In genomic region chr17:82153745-82154375, GRCh38 we compare ENCODE assay signal across 1 cellular context.
A peak's percentile ranks its signal among the peaks of the same experiment; 100 is the strongest.
TF ChIP-seq lines count a peak whose summit lies in the region.

No MANE protein-coding gene starts in this region.

TF ChIP-seq in HEK293, 187 proteins besides CTCF, POLR2A, EP300 and RAD21 (continued from another document and continues in another):
- TF ChIP-seq ZNF645 (tag by site-specific recombination; IDR thresholded peaks at IDR 0.05) (no peak), ZBTB7A (tag by site-specific recombination; IDR thresholded peaks at IDR 0.05; ENCODE audit: low read depth) (no peak), ZNF561 (tag by site-specific recombination; IDR thresholded peaks at IDR 0.05; ENCODE audit: borderline replicate concordance) (peak; percentile 25; the same call in 1 of the 2 replicates), TRIM28 (IDR thresholded peaks at IDR 0.05; ENCODE audit: borderline replicate concordance, low read length) (no peak), OVOL3 (tag by site-specific recombination; IDR thresholded peaks at IDR 0.05) (no peak), ZNF23 (tag by site-specific recombination; IDR thresholded peaks at IDR 0.05; ENCODE audit: borderline replicate concordance) (no peak), ZNF114 (tag by site-specific recombination; IDR thresholded peaks at IDR 0.05) (no peak), PATZ1 (tag by site-specific recombination; IDR thresholded peaks at IDR 0.05) (peak; percentile 47), GLI2 (tag by site-specific recombination; IDR thresholded peaks at IDR 0.05; ENCODE audit: borderline replicate concordance, low read depth) (no peak), ZNF121 (tag by site-specific recombination; IDR thresholded peaks at IDR 0.05) (no peak), ZFHX2 (tag by site-specific recombination; conservative IDR thresholded peaks at IDR 0.05) (peak; percentile 49), ZNF843 (tag by site-specific recombination; IDR thresholded peaks at IDR 0.05) (no peak), KLF1 (tag by site-specific recombination; IDR thresholded peaks at IDR 0.05) (no peak), ZNF785 (tag by site-specific recombination; IDR thresholded peaks at IDR 0.05) (no peak), BCL6B (tag by site-specific recombination; IDR thresholded peaks at IDR 0.05) (no peak), TCF7L2 (IDR thresholded peaks at IDR 0.05; ENCODE audit: borderline replicate concordance, low read depth, low read length) (no peak), ZBTB26 (tag by site-specific recombination; optimal IDR thresholded peaks at IDR 0.05) (no peak), ZNF335 (tag by site-specific recombination; conservative IDR thresholded peaks at IDR 0.05) (no peak), ZNF324 (tag by site-specific recombination; IDR thresholded peaks at IDR 0.05) (no peak), ZNF654 (tag by site-specific recombination; IDR thresholded peaks at IDR 0.05; ENCODE audit: low read depth) (peak; percentile 93), ZFP37 (tag by site-specific recombination; IDR thresholded peaks at IDR 0.05) (no peak), ZBTB8A (tag by site-specific recombination; IDR thresholded peaks at IDR 0.05) (peak; percentile 60; the same call in 1 of the 2 replicates), ZNF174 (tag by site-specific recombination; IDR thresholded peaks at IDR 0.05) (no peak), BCL11B (tag by site-specific recombination; IDR thresholded peaks at IDR 0.05; ENCODE audit: low read depth) (no peak), PBX3 (CRISPR knock-in tag; IDR thresholded peaks at IDR 0.05) (peak; percentile 57; the same call in 1 of the 2 replicates), ZNF280C (tag by site-specific recombination; IDR thresholded peaks at IDR 0.05) (no peak), ZNF433 (tag by site-specific recombination; IDR thresholded peaks at IDR 0.05; ENCODE audit: low read depth) (no peak), ZNF549 (tag by site-specific recombination; IDR thresholded peaks at IDR 0.05) (no peak), ZNF488 (tag by site-specific recombination; IDR thresholded peaks at IDR 0.05) (no peak), ZNF529 (tag by site-specific recombination; IDR thresholded peaks at IDR 0.05; ENCODE audit: insufficient replicate concordance) (no peak), ZNF518A (tag by site-specific recombination; conservative IDR thresholded peaks at IDR 0.05; ENCODE audit: low read depth) (no peak), ZNF791 (tag by site-specific recombination; IDR thresholded peaks at IDR 0.05) (no peak), ZNF623 (tag by site-specific recombination; IDR thresholded peaks at IDR 0.05) (no peak), ZSCAN16 (tag by site-specific recombination; IDR thresholded peaks at IDR 0.05) (no peak), ZNF629 (tag by site-specific recombination; IDR thresholded peaks at IDR 0.05) (no peak), SP2 (tag by site-specific recombination; IDR thresholded peaks at IDR 0.05) (no peak), ZFP3 (tag by site-specific recombination; IDR thresholded peaks at IDR 0.05; ENCODE audit: low read depth) (no peak), PRDM10 (tag by site-specific recombination; IDR thresholded peaks at IDR 0.05) (no peak), RBAK (tag by site-specific recombination; IDR thresholded peaks at IDR 0.05) (no peak), SALL2 (tag by site-specific recombination; IDR thresholded peaks at IDR 0.05; ENCODE audit: borderline replicate concordance) (no peak), ZNF362 (tag by site-specific recombination; IDR thresholded peaks at IDR 0.05) (no peak), ZNF223 (tag by site-specific recombination; IDR thresholded peaks at IDR 0.05) (no peak), ZNF184 (tag by site-specific recombination; IDR thresholded peaks at IDR 0.05) (no peak), ZNF426 (tag by site-specific recombination; IDR thresholded peaks at IDR 0.05) (no peak)
